ENCODE assay signal across 21 cellular contexts in the genomic region with DNA sequence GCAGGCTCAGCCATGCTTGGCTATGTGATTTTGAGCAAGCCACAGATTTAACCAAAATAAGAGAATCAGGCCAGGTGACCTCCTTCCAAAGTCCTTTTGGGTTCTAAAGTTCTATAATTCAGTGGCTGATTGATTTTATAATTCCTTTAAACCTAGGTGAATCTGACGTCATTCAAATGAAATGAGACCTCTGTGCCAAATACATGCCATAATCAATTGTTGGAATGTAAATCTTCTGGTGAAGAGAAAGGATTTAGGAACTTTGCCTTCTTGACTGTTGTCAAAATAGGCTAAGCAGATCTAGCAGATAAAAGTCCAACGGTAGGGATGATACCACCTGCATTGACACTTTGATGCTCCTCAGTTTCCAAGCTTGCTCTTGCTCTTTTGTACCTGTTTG. TPM values are rescaled to one million over a fixed set of nuclear protein-coding genes. Genes with fewer than 3 reads are reported as not detected.
A peak's percentile ranks its signal among the peaks of the same experiment; 100 is the strongest.
DNase-seq lines count a peak whose midpoint lies in the region; ATAC-seq, FAIRE-seq and TF ChIP-seq lines count a peak whose summit lies in the region.
"Had no signal": no experiment of that assay in that cellular context is flagged by ENCODE, and none has a peak within 500 bp of the region (broad histone marks: within the 10 kb centered on the region; RNA-seq: fewer than 3 reads in every experiment).

No MANE protein-coding gene starts in this region.

- no peaks in the 10 kb centered on the region for H3K36me3 ChIP-seq in breast epithelium
- no peaks in the 10 kb centered on the region for H3K36me3 ChIP-seq in K562 (ENCODE audit: control insufficient read depth, insufficient read depth, low read length)
- no peaks in the 10 kb centered on the region for H3K36me3 ChIP-seq in right lobe of liver

- no peak for TF ChIP-seq EP300 in K562 (IDR thresholded peaks at IDR 0.05; ENCODE audit: low read length)

- 0 out of 2 replicates have a peak, but pooled peaks cover 2% of the 10 kb centered on the region for H4K20me1 ChIP-seq in K562 (replicated peaks; ENCODE audit: control insufficient read depth, insufficient read depth, low read length)

- H3K4me3 ChIP-seq in breast epithelium (no peak overlapping the region), K562 (no peak overlapping the region), right lobe of liver (no peak overlapping the region)
- H3K4me3 ChIP-seq: BLaER1 treated with 17β-estradiol and CSF1 and Interleukin-3, amounts not matched to agents 10 nM and 100 nM had no signal

- H3K4me1 ChIP-seq in breast epithelium (no peaks in the 10 kb centered on the region), K562 (replicated peaks in 1 of 2; ENCODE audit: control insufficient read depth in 2 of 2, insufficient read depth in 2 of 2, low read length in 2 of 2) (peaks cover 5 to 8% of the 10 kb centered on the region in 2 experiments), right lobe of liver (peaks cover 0 to 18% (median 4%) of the 10 kb centered on the region in 4 donors)

- TF ChIP-seq RAD21 in K562 (CRISPR knock-in tag; conservative IDR thresholded peaks at IDR 0.05 in 1 of 2, IDR thresholded peaks at IDR 0.05 in 1 of 2): no peak

- BruUV-seq in MCF 10A (replicated peaks; lab: Mats Ljungman, UMichigan): TSS peak; percentile 84
- no TSS peak for BruUV-seq in K562 (replicated peaks; lab: Mats Ljungman, UMichigan)

- WGBS in K562 (ENCODE audit: insufficient coverage, low coverage, missing lambda C conversion rate): 0% methylated on average over 2 of the region's 2 CpGs
- WGBS in right lobe of liver (ENCODE audit: insufficient coverage, low coverage, low lambda C conversion rate, missing lambda C conversion rate): 21% methylated on average over 2 of the region's 2 CpGs

- TF ChIP-seq POLR2A in breast epithelium (IDR thresholded peaks at IDR 0.05) (no peak), K562 (conservative IDR thresholded peaks at IDR 0.05) (no peak), right lobe of liver (IDR thresholded peaks at IDR 0.05) (no peak)

- H3K4me1 Mint-ChIP-seq in MCF 10A (ENCODE audit: insufficient read depth, unreplicated experiment): peaks cover 21% of the 10 kb centered on the region
- peaks cover 17% of the 10 kb centered on the region for H3K4me1 Mint-ChIP-seq in WTC11
- peaks cover 23% of the 10 kb centered on the region for H3K4me1 Mint-ChIP-seq in chondrocyte (ENCODE audit: low read depth)

- no peak overlapping the region for H3K27ac ChIP-seq in breast epithelium
- no peak overlapping the region for H3K27ac ChIP-seq in K562 (ENCODE audit: extremely low read depth, low read depth, low read length)
- H3K27ac ChIP-seq in right lobe of liver: peak overlapping the region; percentile 11 to 69 (median 13)
- H3K27ac ChIP-seq: 22Rv1; BLaER1 treated with 17β-estradiol and CSF1 and Interleukin-3, amounts not matched to agents 10 nM and 100 nM had no signal

- no peak for FAIRE-seq in K562 (lab: Jason Lieb, UNC)
- FAIRE-seq: D721Med had no signal

- no peaks in the 10 kb centered on the region for H3K9me1 ChIP-seq in K562 (ENCODE audit: control insufficient read depth, insufficient read depth, low read length)

- H3K9me3 ChIP-seq in breast epithelium (peaks cover 0 to 7% of the 10 kb centered on the region in 2 donors), K562 (replicated peaks; ENCODE audit: control insufficient read depth, insufficient read depth, low read depth, low read length) (peaks cover 2% of the 10 kb centered on the region; the same call in 1 of the 2 replicates), right lobe of liver (no peaks in the 10 kb centered on the region)

- no peak overlapping the region for H3K4me2 ChIP-seq in K562 (ENCODE audit: insufficient read depth, low read length)

- no peak for ATAC-seq in K562
- peak in 1 of 4 donors; percentile 1 for ATAC-seq in right lobe of liver
- no peak for ATAC-seq in WTC11
- no peak for ATAC-seq in SK-N-SH treated with all-trans-retinoic acid at 6 μM for 48 hours

- no peak overlapping the region for H3K9ac ChIP-seq in K562 (ENCODE audit: insufficient read depth in 1 of 2, low read depth in 2 of 2, low read length in 2 of 2)
- H3K9ac ChIP-seq: BLaER1 treated with 17β-estradiol and CSF1 and Interleukin-3, amounts not matched to agents 10 nM and 100 nM had no signal

- H3K27me3 Mint-ChIP-seq in MCF 10A (ENCODE audit: insufficient read depth, unreplicated experiment): no peaks in the 10 kb centered on the region
- peaks cover 13% of the 10 kb centered on the region for H3K27me3 Mint-ChIP-seq in WTC11 (ENCODE audit: low read depth)
- peaks cover 22% of the 10 kb centered on the region for H3K27me3 Mint-ChIP-seq in chondrocyte (ENCODE audit: low read depth)

- DNase-seq in MCF 10A (ENCODE audit: unreplicated experiment): no peak
- DNase-seq in breast epithelium (ENCODE audit: low spot score in 2 of 2): no peak
- no peak for DNase-seq in K562 (ENCODE audit: extremely low read depth in 1 of 4, low spot score in 3 of 4)
- peak in 1 of 3 donors; percentile 39 for DNase-seq in right lobe of liver
- DNase-seq in hippocampal formation (lab: John Stamatoyannopoulos, UW): no peak
- no peak for DNase-seq in WTC11 (ENCODE audit: low spot score)
- no peak for DNase-seq in chondrocyte (ENCODE audit: low spot score)
- DNase-seq: CD8-positive, alpha-beta memory T cell; H7; KBM-7; NCI-H1092; NCI-H1436; NCI-H187 treated with DMSO at 0.1 percent for 48 hours; NCI-H510A; NCI-H82; Right ventricle myocardium superior had no signal

- H3K27me3 ChIP-seq in breast epithelium (no peaks in the 10 kb centered on the region), K562 (ENCODE audit: control insufficient read depth in 2 of 2, insufficient read depth in 2 of 2, low read length in 2 of 2) (peaks cover 3 to 4% of the 10 kb centered on the region in 2 experiments; a peak in 4 of 5 replicates), right lobe of liver (no peaks in the 10 kb centered on the region)
- H3K27me3 ChIP-seq: BLaER1 treated with 17β-estradiol and CSF1 and Interleukin-3, amounts not matched to agents 10 nM and 100 nM had no signal

- TF ChIP-seq CTCF in MCF 10A (IDR thresholded peaks at IDR 0.05; ENCODE audit: unreplicated experiment) (no peak), breast epithelium (IDR thresholded peaks at IDR 0.05) (no peak), K562 (IDR thresholded peaks at IDR 0.05 in 2 of 3, conservative IDR thresholded peaks at IDR 0.05 in 1 of 3; ENCODE audit: insufficient read depth in 2 of 3, low read depth in 1 of 3, low read length in 3 of 3) (no peak), right lobe of liver (IDR thresholded peaks at IDR 0.05) (no peak), WTC11 (IDR thresholded peaks at IDR 0.05) (no peak), chondrocyte (IDR thresholded peaks at IDR 0.05) (no peak)

- H3K9me3 Mint-ChIP-seq in MCF 10A (ENCODE audit: unreplicated experiment) (no peaks in the 10 kb centered on the region), WTC11 (peaks cover 14% of the 10 kb centered on the region), chondrocyte (ENCODE audit: low read depth) (peaks cover 6% of the 10 kb centered on the region)

- POLR2A ChIA-PET in MCF 10A (lab: Yijun Ruan, JAX) (no interaction called here), K562 (lab: Yijun Ruan, JAX) (no interaction called here), WTC11 (lab: Charles Lee) (no interaction called here)

- H3K27ac Mint-ChIP-seq in MCF 10A (ENCODE audit: low read depth, unreplicated experiment) (peak overlapping the region; percentile 55), WTC11 (no peak overlapping the region), chondrocyte (ENCODE audit: unreplicated experiment) (no peak overlapping the region)
- H3K27ac Mint-ChIP-seq: CD8-positive, alpha-beta memory T cell; HFFc6 had no signal

- intact Hi-C loops in MCF 10A (cut with micrococcal nuclease) (no loop called here), breast epithelium (cut with DNase I; ENCODE audit: low total_unique reads) (no loop called here), K562 (cut with micrococcal nuclease) (no loop called here), right lobe of liver (cut with DNase I) (no loop called here)

- H3K79me2 ChIP-seq in K562 (ENCODE audit: control insufficient read depth, insufficient read depth, low read length): peaks cover 8% of the 10 kb centered on the region

- CTCF ChIA-PET in MCF 10A (lab: Yijun Ruan, JAX) (interaction anchor here (0.7 kb wide), 1 partner anchor 462 kb away, joined by 3 read pairs; no protein-coding TSS in a partner anchor), K562 (lab: Yijun Ruan, JAX; ENCODE audit: low intra/inter-chr PET ratio) (no interaction called here), WTC11 (lab: Charles Lee) (no interaction called here)

- in situ Hi-C loops in K562 (cut with MboI): no loop called here

- peak overlapping the region; percentile 44 for H3K4me3 Mint-ChIP-seq in MCF 10A (ENCODE audit: unreplicated experiment)
- no peak overlapping the region for H3K4me3 Mint-ChIP-seq in WTC11
- no peak overlapping the region for H3K4me3 Mint-ChIP-seq in chondrocyte (ENCODE audit: unreplicated experiment)
- H3K4me3 Mint-ChIP-seq: HFFc6 had no signal

- H2AFZ ChIP-seq in K562 (ENCODE audit: low read depth, low read length): no peak overlapping the region

- no peaks in the 10 kb centered on the region for H3K36me3 Mint-ChIP-seq in MCF 10A (ENCODE audit: insufficient read depth, unreplicated experiment)
- H3K36me3 Mint-ChIP-seq in WTC11: peaks cover 9% of the 10 kb centered on the region
- H3K36me3 Mint-ChIP-seq in chondrocyte (ENCODE audit: low read depth): no peaks in the 10 kb centered on the region

RNA-seq across cellular contexts. Expression of gene DENND1A, which starts 3.9 kb away (rescaled TPM):
- total RNA-seq in MCF 10A (2022) (42.5 and 43.8 TPM in 2 replicates), breast epithelium (10 to 100 TPM; 18.4 to 21.3 (median 20.1) TPM), K562 (2014; rRNA removed) (15.6 and 15.7 TPM in 2 replicates), K562 (2014; rRNA removed; fragmentation: Illumina TruSeq; extraction: Trizol) (12.8 and 13.3 TPM in 2 replicates), K562 (2015; rRNA removed; fragmentation: Illumina TruSeq; extraction: Trizol) (10.2 and 12.7 TPM in 2 replicates), K562 (2021) (27.9 and 28.5 TPM in 2 replicates), right lobe of liver (10 to 100 TPM; 13.9 to 22.6 (median 16.3) TPM), WTC11 (2021) (22.4 to 23.5 TPM (median 23.1 TPM) in 3 replicates), chondrocyte (13.0 to 15.3 TPM (median 14.8 TPM) in 3 replicates)
- 113 and 184 TPM in 2 replicates for total RNA-seq in K562 (2011; cell fraction: chromatin; rRNA removed; ENCODE audit: low replicate concordance)
- 47.5 and 54.5 TPM in 2 replicates for total RNA-seq in K562 (2011; cell fraction: nucleolus; rRNA removed)
- total RNA-seq in K562 (2011; cell fraction: nucleoplasm; rRNA removed): 95.0 and 115 TPM in 2 replicates
- polyA plus RNA-seq in K562 (2011; rRNA removed) (29.5 and 41.9 TPM in 2 replicates), K562 (2014; fragmentation: Illumina TruSeq; extraction: Trizol) (19.1 and 25.8 TPM in 2 replicates), K562 (2014; fragmentation: Nextera tagmentation; extraction: Ambion mirVana) (1 to 10 TPM; 7.6 to 7.7 TPM), K562 (2014; rRNA removed) (17.3 and 22.7 TPM in 2 replicates)
- polyA plus RNA-seq in K562 (2011; cell fraction: cytosol; rRNA removed): 52.6 and 55.0 TPM in 2 replicates
- polyA plus RNA-seq in K562 (2011; cell fraction: nucleus; rRNA removed): 45.9 and 63.9 TPM in 2 replicates
- 20.1 and 23.6 TPM in 2 replicates for polyA plus RNA-seq in K562 (2012)
- polyA minus RNA-seq in K562 (2011; rRNA and poly(A)+ RNA removed): 38.7 and 44.7 TPM in 2 replicates
- 22.0 and 34.3 TPM in 2 replicates for polyA minus RNA-seq in K562 (2011; cell fraction: cytosol; rRNA and poly(A)+ RNA removed)
- 28.7 and 29.8 TPM in 2 replicates for polyA minus RNA-seq in K562 (2011; cell fraction: nucleus; rRNA and poly(A)+ RNA removed)

Comparison
In these comparisons a context has a peak if more than half of its experiments do, and no peak if none do; other contexts are left out.
1. H3K27ac ChIP-seq: peak in right lobe of liver (3 of 3); none in breast epithelium (0 of 2) and K562 (single experiment).